32 cellular contexts compared by ENCODE assay signal in the genomic region with DNA sequence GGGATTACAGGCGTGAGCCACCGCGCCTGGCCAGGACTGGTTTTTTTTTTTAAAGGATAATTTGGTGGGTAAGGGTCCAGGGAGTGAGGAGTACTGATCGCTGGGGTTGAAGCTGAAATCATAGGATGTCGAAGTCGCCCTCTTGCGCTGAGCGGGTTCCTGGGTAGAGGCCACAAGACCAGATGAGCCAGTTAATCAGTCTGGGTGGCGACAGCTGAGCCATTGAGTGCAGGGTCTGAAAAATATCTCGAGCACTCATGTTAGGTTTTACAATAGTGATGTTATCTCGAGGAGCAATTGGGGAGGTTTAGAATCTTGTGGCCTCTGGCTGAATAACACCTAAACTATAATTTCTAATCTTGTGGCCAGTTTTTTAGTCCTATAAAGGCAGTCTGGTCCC. TPM values are rescaled to one million over a fixed set of nuclear protein-coding genes. Genes with fewer than 3 reads are reported as not detected.
"Had no signal": no experiment of that assay in that cellular context is flagged by ENCODE, and none has a peak within 500 bp of the region (broad histone marks: within the 10 kb centered on the region; RNA-seq: fewer than 3 reads in every experiment).

No MANE protein-coding gene starts in this region.

- H3K36me3 Mint-ChIP-seq: activated CD8-positive, alpha-beta memory T cell treated with anti-CD3 and anti-CD28 coated beads, Interleukin-2, amount 10 ng/mL, durations not matched to agents 7 days and 5 days; activated naive CD4-positive, alpha-beta T cell treated with anti-CD3 and anti-CD28 coated beads, Interleukin-2, amount 50 U/mL, for 24 hours; T-cell had no signal

- FAIRE-seq: TTC549 had no signal

- H3K4me1 Mint-ChIP-seq: activated CD4-positive, alpha-beta T cell treated with anti-CD3 and anti-CD28 coated beads, Interleukin-2, amount 10 ng/mL, durations not matched to agents 24 days and 14 days; activated CD8-positive, alpha-beta memory T cell treated with anti-CD3 and anti-CD28 coated beads, Interleukin-2, amount 10 ng/mL, durations not matched to agents 7 days and 5 days; activated naive CD4-positive, alpha-beta T cell treated with anti-CD3 and anti-CD28 coated beads, Interleukin-2, amount 50 U/mL, for 24 hours; central memory CD8-positive, alpha-beta T cell; T-cell had no signal

- H3K27ac ChIP-seq: body of pancreas, Peyer's patch, RWPE1 had no signal

- ATAC-seq: activated CD8-positive, alpha-beta memory T cell treated with anti-CD3 and anti-CD28 coated beads, Interleukin-2, amount 10 ng/mL, durations not matched to agents 7 days and 5 days; body of pancreas; T-cell had no signal

- H3K36me3 ChIP-seq: Peyer's patch had no signal

- H3K4me3 Mint-ChIP-seq: activated B cell treated with CpG ODN at 0.5 μM for 24 hours; activated CD4-positive, alpha-beta T cell treated with anti-CD3 and anti-CD28 coated beads, Interleukin-2, amount 10 ng/mL, durations not matched to agents 24 days and 14 days; activated CD8-positive, alpha-beta memory T cell treated with anti-CD3 and anti-CD28 coated beads, Interleukin-2, amount 10 ng/mL, durations not matched to agents 7 days and 5 days; activated naive CD4-positive, alpha-beta T cell treated with anti-CD3 and anti-CD28 coated beads, Interleukin-2, amount 50 U/mL, for 24 hours; activated T-cell treated with anti-CD3 and anti-CD28 coated beads, Interleukin-2, amount 50 U/mL, for 24 hours; activated T-helper 1 cell treated with anti-CD3 and anti-CD28 coated beads, Interleukin-12 subunit alpha, Interleukin-12 subunit beta, Interleukin-2, Interleukin-4 antibody, amounts not matched to agents 30 ng/mL and 10 ng/mL and 1 ng/mL, durations not matched to agents 14 hours and 24 hours and 36 hours; central memory CD8-positive, alpha-beta T cell; T-cell had no signal

- H3K9me3 ChIP-seq: body of pancreas, Peyer's patch had no signal

- H3K9me3 Mint-ChIP-seq: activated B cell treated with CpG ODN at 0.5 μM for 24 hours; activated CD4-positive, alpha-beta T cell treated with anti-CD3 and anti-CD28 coated beads, Interleukin-2, amount 10 ng/mL, durations not matched to agents 24 days and 14 days; activated naive CD4-positive, alpha-beta T cell treated with anti-CD3 and anti-CD28 coated beads, Interleukin-2, amount 50 U/mL, for 24 hours; activated T-cell treated with anti-CD3 and anti-CD28 coated beads, Interleukin-2, amount 50 U/mL, for 24 hours; activated T-helper 1 cell treated with anti-CD3 and anti-CD28 coated beads, Interleukin-12 subunit alpha, Interleukin-12 subunit beta, Interleukin-2, Interleukin-4 antibody, amounts not matched to agents 30 ng/mL and 10 ng/mL and 1 ng/mL, durations not matched to agents 14 hours and 24 hours and 36 hours; central memory CD8-positive, alpha-beta T cell; T-cell had no signal

- H3K4me3 ChIP-seq: body of pancreas, Peyer's patch had no signal

- DNase-seq: activated B cell treated with CpG ODN at 0.5 μM for 24 hours; activated CD4-positive, alpha-beta T cell treated with anti-CD3 and anti-CD28 coated beads for 1 hour; activated CD4-positive, alpha-beta T cell treated with anti-CD3 and anti-CD28 coated beads, Interleukin-2, amount 10 ng/mL, durations not matched to agents 24 days and 14 days; activated CD4-positive, alpha-beta T cell treated with anti-CD3 and anti-CD28 coated beads, Interleukin-2, amount 50 U/mL, for 48 hours; activated CD8-positive, alpha-beta memory T cell treated with anti-CD3 and anti-CD28 coated beads, Interleukin-2, amount 10 ng/mL, durations not matched to agents 7 days and 5 days; activated effector memory CD4-positive, alpha-beta T cell treated with Interleukin-2 at 50 U/mL for 16 hours; activated naive CD4-positive, alpha-beta T cell; activated T-cell treated with anti-CD3 and anti-CD28 coated beads, Interleukin-2, amount 50 U/mL, for 24 hours; aorta; body of pancreas; Karpas-422; MM.1S; NCI-H1105; NCI-H1436; NCI-H1694 treated with DMSO at 0.1 percent for 48 hours; NCI-H2029 treated with DMSO at 0.1 percent for 48 hours; NCI-H345; NCI-H510A; NCI-H526 treated with DMSO at 0.1 percent for 48 hours; NCI-H82; Peyer's patch; SHP77; T-cell; T-helper 2 cell; T1000 had no signal

- H3K27me3 ChIP-seq: body of pancreas, Peyer's patch had no signal

- H3K27me3 Mint-ChIP-seq: activated CD4-positive, alpha-beta T cell treated with anti-CD3 and anti-CD28 coated beads, Interleukin-2, amount 10 ng/mL, durations not matched to agents 24 days and 14 days; activated CD8-positive, alpha-beta memory T cell treated with anti-CD3 and anti-CD28 coated beads, Interleukin-2, amount 10 ng/mL, durations not matched to agents 7 days and 5 days; activated naive CD4-positive, alpha-beta T cell treated with anti-CD3 and anti-CD28 coated beads, Interleukin-2, amount 50 U/mL, for 24 hours; activated T-cell treated with anti-CD3 and anti-CD28 coated beads, Interleukin-2, amount 50 U/mL, for 24 hours had no signal

- H3K27ac Mint-ChIP-seq: activated B cell treated with CpG ODN at 0.5 μM for 24 hours; activated CD4-positive, alpha-beta T cell treated with anti-CD3 and anti-CD28 coated beads, Interleukin-2, amount 10 ng/mL, durations not matched to agents 24 days and 14 days; activated CD8-positive, alpha-beta memory T cell treated with anti-CD3 and anti-CD28 coated beads, Interleukin-2, amount 10 ng/mL, durations not matched to agents 7 days and 5 days; activated naive CD4-positive, alpha-beta T cell treated with anti-CD3 and anti-CD28 coated beads, Interleukin-2, amount 50 U/mL, for 24 hours; activated T-cell treated with anti-CD3 and anti-CD28 coated beads, Interleukin-2, amount 50 U/mL, for 24 hours; activated T-helper 1 cell treated with anti-CD3 and anti-CD28 coated beads, Interleukin-12 subunit alpha, Interleukin-12 subunit beta, Interleukin-2, Interleukin-4 antibody, amounts not matched to agents 30 ng/mL and 10 ng/mL and 1 ng/mL, durations not matched to agents 14 hours and 24 hours and 36 hours; T-cell had no signal

RNA-seq across cellular contexts. Expression of a gene that starts 7.8 kb away (rescaled TPM):
- total RNA-seq: activated B cell treated with CpG ODN at 0.5 μM for 24 hours; activated CD4-positive, alpha-beta T cell treated with anti-CD3 and anti-CD28 coated beads, Interleukin-2, amount 10 ng/mL, durations not matched to agents 24 days and 14 days; activated CD8-positive, alpha-beta memory T cell treated with anti-CD3 and anti-CD28 coated beads, Interleukin-2, amount 10 ng/mL, durations not matched to agents 7 days and 5 days; activated T-helper 1 cell treated with anti-CD3 and anti-CD28 coated beads, Interleukin-12 subunit alpha, Interleukin-12 subunit beta, Interleukin-2, Interleukin-4 antibody, amounts not matched to agents 30 ng/mL and 10 ng/mL and 1 ng/mL, durations not matched to agents 14 hours and 24 hours and 36 hours; aorta; body of pancreas; bronchial epithelial cell; Peyer's patch; SK-MEL-5; T-cell had no signal
- polyA plus RNA-seq: aorta had no signal
